27 cellular contexts compared by ENCODE assay signal in the genomic region with DNA sequence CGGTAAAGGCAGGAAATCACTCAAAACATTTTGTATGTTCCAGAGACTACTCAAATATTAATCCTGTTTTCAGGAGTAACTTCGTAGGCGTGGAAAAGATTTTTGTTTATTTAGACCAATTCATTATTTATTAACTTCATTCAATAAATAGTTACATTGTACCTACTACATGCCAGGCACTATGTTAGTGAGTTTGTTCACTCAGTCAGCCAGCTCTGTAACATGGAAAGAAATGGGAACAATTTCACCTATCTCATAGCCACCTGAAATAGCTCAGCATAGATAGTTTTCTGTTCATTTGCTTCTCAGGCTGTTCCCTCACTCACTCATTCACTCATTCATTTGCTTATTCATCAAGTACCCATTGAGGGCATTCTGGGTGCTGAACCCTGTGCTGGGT. TPM values are rescaled to one million over a fixed set of nuclear protein-coding genes. Genes with fewer than 3 reads are reported as not detected.
DNase-seq lines count a peak whose midpoint lies in the region; ATAC-seq and TF ChIP-seq lines count a peak whose summit lies in the region.
"Had no signal": no experiment of that assay in that cellular context is flagged by ENCODE, and none has a peak within 500 bp of the region (broad histone marks: within the 10 kb centered on the region; RNA-seq: fewer than 3 reads in every experiment).

No MANE protein-coding gene starts in this region.

- peak overlapping the region; percentile 74 for H3K27ac Mint-ChIP-seq in activated CD8-positive, alpha-beta T cell treated with anti-CD3 and anti-CD28 coated beads for 36 hours
- no peak overlapping the region for H3K27ac Mint-ChIP-seq in activated CD8-positive, alpha-beta T cell treated with anti-CD3 and anti-CD28 coated beads, Interleukin-2, amount 10 ng/mL, durations not matched to agents 7 days and 5 days
- H3K27ac Mint-ChIP-seq in CD8-positive, alpha-beta T cell, result peak overlapping the region; percentile 52
- peak overlapping the region; percentile 54 for H3K27ac Mint-ChIP-seq in activated naive CD8-positive, alpha-beta T cell treated with anti-CD3 and anti-CD28 coated beads for 36 hours
- peak overlapping the region in 9 of 10 donors; percentile 18 to 92 (median 66) for H3K27ac Mint-ChIP-seq in naive thymus-derived CD8-positive, alpha-beta T cell
- H3K27ac Mint-ChIP-seq: activated naive CD8-positive, alpha-beta T cell treated with anti-CD3 and anti-CD28 coated beads, Interleukin-2, amount 10 ng/mL, durations not matched to agents 7 days and 5 days; endodermal cell; memory B cell had no signal

- no peak overlapping the region for H3K27ac ChIP-seq in CD8-positive, alpha-beta T cell (ENCODE audit: low read depth, low read length)
- H3K27ac ChIP-seq: ovary, tibial nerve had no signal

- peaks cover 15% of the 10 kb centered on the region for H3K36me3 Mint-ChIP-seq in activated CD8-positive, alpha-beta T cell treated with anti-CD3 and anti-CD28 coated beads for 36 hours (ENCODE audit: low read depth)
- H3K36me3 Mint-ChIP-seq in activated CD8-positive, alpha-beta T cell treated with anti-CD3 and anti-CD28 coated beads, Interleukin-2, amount 10 ng/mL, durations not matched to agents 7 days and 5 days (ENCODE audit: low read depth), result peaks cover 26% of the 10 kb centered on the region
- peaks cover 16% of the 10 kb centered on the region for H3K36me3 Mint-ChIP-seq in CD8-positive, alpha-beta T cell
- H3K36me3 Mint-ChIP-seq in activated naive CD8-positive, alpha-beta T cell treated with anti-CD3 and anti-CD28 coated beads for 36 hours, result peaks cover 20% of the 10 kb centered on the region
- peaks cover 0 to 12% (median 2%) of the 10 kb centered on the region in 3 donors for H3K36me3 Mint-ChIP-seq in naive thymus-derived CD8-positive, alpha-beta T cell

- no peaks in the 10 kb centered on the region for H3K9me3 ChIP-seq in CD8-positive, alpha-beta T cell (ENCODE audit: low read length)
- H3K9me3 ChIP-seq: HAP-1, ovary, tibial nerve had no signal

- POLR2A ChIA-PET in activated CD8-positive, alpha-beta T cell treated with anti-CD3 and anti-CD28 coated beads for 36 hours (lab: Charles Lee), result no interaction called here
- POLR2A ChIA-PET in activated CD8-positive, alpha-beta T cell treated with anti-CD3 and anti-CD28 coated beads, Interleukin-2, amount 10 ng/mL, durations not matched to agents 7 days and 5 days (lab: Charles Lee), result no interaction called here
- POLR2A ChIA-PET in CD8-positive, alpha-beta T cell (lab: Charles Lee), result interaction anchor here (1.0 kb wide), 1 partner anchor 22 kb away, joined by 3 read pairs; no protein-coding TSS in a partner anchor
- POLR2A ChIA-PET in naive thymus-derived CD8-positive, alpha-beta T cell (lab: Charles Lee), result no interaction called here

- no peak for DNase-seq in activated CD8-positive, alpha-beta T cell treated with anti-CD3 and anti-CD28 coated beads for 36 hours
- DNase-seq in activated CD8-positive, alpha-beta T cell treated with anti-CD3 and anti-CD28 coated beads, Interleukin-2, amount 10 ng/mL, durations not matched to agents 7 days and 5 days, result no peak
- no peak for DNase-seq in CD8-positive, alpha-beta T cell
- no peak for DNase-seq in activated naive CD8-positive, alpha-beta T cell treated with anti-CD3 and anti-CD28 coated beads for 36 hours
- DNase-seq in naive thymus-derived CD8-positive, alpha-beta T cell, result no peak
- DNase-seq in stimulated activated CD4-positive, alpha-beta T cell treated with anti-CD3 and anti-CD28 coated beads, Interleukin-2, amount 100 ng/mL, for 24 hours, result no peak
- DNase-seq in inferior parietal cortex (ENCODE audit: extremely low spot score), result no peak
- DNase-seq in amniotic stem cell (lab: John Stamatoyannopoulos, UW), result no peak
- DNase-seq: activated CD4-positive, CD25-positive, alpha-beta regulatory T cell treated with anti-CD3 and anti-CD28 coated beads, Interleukin-2, amount 50 U/mL, for 72 hours; activated CD8-positive, alpha-beta memory T cell treated with anti-CD3 and anti-CD28 coated beads for 24 hours; activated naive CD8-positive, alpha-beta T cell treated with anti-CD3 and anti-CD28 coated beads, Interleukin-2, amount 10 ng/mL, durations not matched to agents 7 days and 5 days; cortex of kidney; DMS153; endodermal cell; glutamatergic neuron; NCI-H2029; NCI-H526; ovary; Right ventricle myocardium superior; T-helper 2 cell had no signal

- no peaks in the 10 kb centered on the region for H3K36me3 ChIP-seq in CD8-positive, alpha-beta T cell (ENCODE audit: insufficient read depth, low read length)
- H3K36me3 ChIP-seq: HAP-1, ovary, tibial nerve had no signal

- no peaks in the 10 kb centered on the region for H3K27me3 ChIP-seq in CD8-positive, alpha-beta T cell (ENCODE audit: insufficient read depth, low read length)
- H3K27me3 ChIP-seq: ovary, tibial nerve had no signal

- intact Hi-C loops in activated CD8-positive, alpha-beta T cell treated with anti-CD3 and anti-CD28 coated beads for 36 hours (cut with micrococcal nuclease), result no loop called here
- intact Hi-C loops in CD8-positive, alpha-beta T cell (cut with DNase I, micrococcal nuclease), result no loop called here

- ATAC-seq in activated CD8-positive, alpha-beta T cell treated with anti-CD3 and anti-CD28 coated beads for 36 hours, result no peak
- no peak for ATAC-seq in activated CD8-positive, alpha-beta T cell treated with anti-CD3 and anti-CD28 coated beads, Interleukin-2, amount 10 ng/mL, durations not matched to agents 7 days and 5 days
- ATAC-seq in CD8-positive, alpha-beta T cell, result no peak
- ATAC-seq in naive thymus-derived CD8-positive, alpha-beta T cell, result no peak
- ATAC-seq: Panc1, SK-N-SH treated with all-trans-retinoic acid at 6 μM for 48 hours had no signal

- no peak overlapping the region for H3K4me3 Mint-ChIP-seq in activated CD8-positive, alpha-beta T cell treated with anti-CD3 and anti-CD28 coated beads for 36 hours
- H3K4me3 Mint-ChIP-seq in activated CD8-positive, alpha-beta T cell treated with anti-CD3 and anti-CD28 coated beads, Interleukin-2, amount 10 ng/mL, durations not matched to agents 7 days and 5 days, result no peak overlapping the region
- no peak overlapping the region for H3K4me3 Mint-ChIP-seq in CD8-positive, alpha-beta T cell
- H3K4me3 Mint-ChIP-seq in activated naive CD8-positive, alpha-beta T cell treated with anti-CD3 and anti-CD28 coated beads for 36 hours, result no peak overlapping the region
- peak overlapping the region in 4 of 10 donors; percentile 9 to 60 (median 24) for H3K4me3 Mint-ChIP-seq in naive thymus-derived CD8-positive, alpha-beta T cell
- H3K4me3 Mint-ChIP-seq: activated naive CD8-positive, alpha-beta T cell treated with anti-CD3 and anti-CD28 coated beads, Interleukin-2, amount 10 ng/mL, durations not matched to agents 7 days and 5 days; endodermal cell; memory B cell; neural crest cell had no signal

- CTCF ChIA-PET in activated CD8-positive, alpha-beta T cell treated with anti-CD3 and anti-CD28 coated beads for 36 hours (lab: Charles Lee), result no interaction called here
- CTCF ChIA-PET in activated CD8-positive, alpha-beta T cell treated with anti-CD3 and anti-CD28 coated beads, Interleukin-2, amount 10 ng/mL, durations not matched to agents 7 days and 5 days (lab: Charles Lee), result no interaction called here
- CTCF ChIA-PET in CD8-positive, alpha-beta T cell (lab: Charles Lee), result no interaction called here

- peaks cover 43% of the 10 kb centered on the region for H3K4me1 ChIP-seq in CD8-positive, alpha-beta T cell (ENCODE audit: insufficient read depth, low read length)
- H3K4me1 ChIP-seq: HAP-1 had no signal

- H3K9me3 Mint-ChIP-seq in activated CD8-positive, alpha-beta T cell treated with anti-CD3 and anti-CD28 coated beads for 36 hours, result no peaks in the 10 kb centered on the region
- H3K9me3 Mint-ChIP-seq in activated CD8-positive, alpha-beta T cell treated with anti-CD3 and anti-CD28 coated beads, Interleukin-2, amount 10 ng/mL, durations not matched to agents 7 days and 5 days (ENCODE audit: insufficient read depth), result no peaks in the 10 kb centered on the region
- H3K9me3 Mint-ChIP-seq in CD8-positive, alpha-beta T cell, result no peaks in the 10 kb centered on the region
- peaks cover 2% of the 10 kb centered on the region for H3K9me3 Mint-ChIP-seq in activated naive CD8-positive, alpha-beta T cell treated with anti-CD3 and anti-CD28 coated beads for 36 hours
- no peaks in the 10 kb centered on the region for H3K9me3 Mint-ChIP-seq in naive thymus-derived CD8-positive, alpha-beta T cell
- H3K9me3 Mint-ChIP-seq: activated naive CD8-positive, alpha-beta T cell treated with anti-CD3 and anti-CD28 coated beads, Interleukin-2, amount 10 ng/mL, durations not matched to agents 7 days and 5 days; endodermal cell; memory B cell had no signal

- peaks cover 66% of the 10 kb centered on the region for H3K4me1 Mint-ChIP-seq in activated CD8-positive, alpha-beta T cell treated with anti-CD3 and anti-CD28 coated beads for 36 hours (ENCODE audit: low read depth)
- peaks cover 51% of the 10 kb centered on the region for H3K4me1 Mint-ChIP-seq in activated CD8-positive, alpha-beta T cell treated with anti-CD3 and anti-CD28 coated beads, Interleukin-2, amount 10 ng/mL, durations not matched to agents 7 days and 5 days (ENCODE audit: low read depth)
- peaks cover 76% of the 10 kb centered on the region for H3K4me1 Mint-ChIP-seq in CD8-positive, alpha-beta T cell (ENCODE audit: low read depth)
- peaks cover 59% of the 10 kb centered on the region for H3K4me1 Mint-ChIP-seq in activated naive CD8-positive, alpha-beta T cell treated with anti-CD3 and anti-CD28 coated beads for 36 hours
- peaks cover 32 to 80% (median 66%) of the 10 kb centered on the region in 4 donors for H3K4me1 Mint-ChIP-seq in naive thymus-derived CD8-positive, alpha-beta T cell

- no peaks in the 10 kb centered on the region for H3K27me3 Mint-ChIP-seq in activated CD8-positive, alpha-beta T cell treated with anti-CD3 and anti-CD28 coated beads for 36 hours
- H3K27me3 Mint-ChIP-seq in activated CD8-positive, alpha-beta T cell treated with anti-CD3 and anti-CD28 coated beads, Interleukin-2, amount 10 ng/mL, durations not matched to agents 7 days and 5 days (ENCODE audit: low read depth), result no peaks in the 10 kb centered on the region
- H3K27me3 Mint-ChIP-seq in CD8-positive, alpha-beta T cell (ENCODE audit: low read depth), result no peaks in the 10 kb centered on the region
- H3K27me3 Mint-ChIP-seq in activated naive CD8-positive, alpha-beta T cell treated with anti-CD3 and anti-CD28 coated beads for 36 hours, result no peaks in the 10 kb centered on the region
- no peaks in the 10 kb centered on the region for H3K27me3 Mint-ChIP-seq in naive thymus-derived CD8-positive, alpha-beta T cell
- H3K27me3 Mint-ChIP-seq: activated naive CD8-positive, alpha-beta T cell treated with anti-CD3 and anti-CD28 coated beads, Interleukin-2, amount 10 ng/mL, durations not matched to agents 7 days and 5 days; memory B cell had no signal

- no peak overlapping the region for H3K4me3 ChIP-seq in CD8-positive, alpha-beta T cell (ENCODE audit: low read depth, low read length)
- H3K4me3 ChIP-seq: HAP-1, ovary, smooth muscle cell, tibial nerve had no signal

- TF ChIP-seq CTCF in activated CD8-positive, alpha-beta T cell treated with anti-CD3 and anti-CD28 coated beads for 36 hours (IDR thresholded peaks at IDR 0.05), result no peak
- no peak for TF ChIP-seq CTCF in CD8-positive, alpha-beta T cell (IDR thresholded peaks at IDR 0.05)

RNA-seq across cellular contexts. Expression of a gene that starts 34.6 kb away (rescaled TPM):
- total RNA-seq in activated CD8-positive, alpha-beta T cell treated with anti-CD3 and anti-CD28 coated beads for 36 hours, result 10 to 100 TPM; 37.9 to 43.0 TPM
- total RNA-seq in activated CD8-positive, alpha-beta T cell treated with anti-CD3 and anti-CD28 coated beads, Interleukin-2, amount 10 ng/mL, durations not matched to agents 7 days and 5 days, result 10 to 100 TPM; 71.5 to 72.2 TPM
- 10 to 100 TPM; 84.7 to 85.7 TPM for total RNA-seq in CD8-positive, alpha-beta T cell
- 10 to 100 TPM; 43.8 to 45.3 TPM for total RNA-seq in activated naive CD8-positive, alpha-beta T cell treated with anti-CD3 and anti-CD28 coated beads for 36 hours
- total RNA-seq in naive thymus-derived CD8-positive, alpha-beta T cell, result 10 to 100 TPM; 80.2 to 83.3 TPM
- polyA plus RNA-seq in naive thymus-derived CD8-positive, alpha-beta T cell, result 10 to 100 TPM; 36.5 to 60.6 (median 39.3) TPM
